In genomic region chr14:92719890-92720323, GRCh38 we compare ENCODE assay signal across 10 cellular contexts. TPM values are rescaled to one million over a fixed set of nuclear protein-coding genes. Genes with fewer than 3 reads are reported as not detected.
DNase-seq lines count a peak whose midpoint lies in the region; ATAC-seq and TF ChIP-seq lines count a peak whose summit lies in the region.
"Had no signal": no experiment of that assay in that cellular context is flagged by ENCODE, and none has a peak within 500 bp of the region (broad histone marks: within the 10 kb centered on the region; RNA-seq: fewer than 3 reads in every experiment).

No MANE protein-coding gene starts in this region.

- H3K4me1 ChIP-seq in prostate gland (replicated peaks) = peaks cover 2% of the 10 kb centered on the region
- no peaks in the 10 kb centered on the region for H3K4me1 ChIP-seq in CD4-positive, alpha-beta memory T cell (ENCODE audit: insufficient read depth, low read length)

- CTCF ChIA-PET in CD4-positive, alpha-beta memory T cell (lab: Charles Lee; ENCODE audit: partially characterized antibody) = no interaction called here

- TF ChIP-seq POLR2A in prostate gland (IDR thresholded peaks at IDR 0.05) = no peak

- no peaks in the 10 kb centered on the region for H3K9me3 Mint-ChIP-seq in CD4-positive, alpha-beta memory T cell

- no peaks in the 10 kb centered on the region for H3K27me3 Mint-ChIP-seq in CD4-positive, alpha-beta memory T cell

- H3K4me1 Mint-ChIP-seq in CD4-positive, alpha-beta memory T cell = peaks cover 0 to 5% (median 2%) of the 10 kb centered on the region in 4 donors

- WGBS in prostate gland = 15% methylated on average over 5 of the region's 5 CpGs

- no peaks in the 10 kb centered on the region for H3K27me3 ChIP-seq in prostate gland (replicated peaks; ENCODE audit: insufficient read depth)
- no peaks in the 10 kb centered on the region for H3K27me3 ChIP-seq in CD4-positive, alpha-beta memory T cell (ENCODE audit: insufficient read depth, low read length)
- H3K27me3 ChIP-seq: body of pancreas had no signal

- no peaks in the 10 kb centered on the region for H3K36me3 ChIP-seq in prostate gland
- no peaks in the 10 kb centered on the region for H3K36me3 ChIP-seq in CD4-positive, alpha-beta memory T cell (ENCODE audit: insufficient read depth, low read length)

- intact Hi-C loops in prostate gland (cut with DNase I) = no loop called here
- intact Hi-C loops in CD4-positive, alpha-beta memory T cell (cut with micrococcal nuclease) = no loop called here

- no peaks in the 10 kb centered on the region for H3K36me3 Mint-ChIP-seq in CD4-positive, alpha-beta memory T cell

- no peaks in the 10 kb centered on the region for H3K9me3 ChIP-seq in prostate gland
- no peaks in the 10 kb centered on the region for H3K9me3 ChIP-seq in CD4-positive, alpha-beta memory T cell (ENCODE audit: control insufficient read depth in 1 of 2, low read length in 2 of 2)
- H3K9me3 ChIP-seq: body of pancreas had no signal

- DNase-seq in AG08395 (ENCODE audit: low spot score) (peak; percentile 5), LoVo (ENCODE audit: low spot score) (peak; percentile 91), fibroblast of mammary gland (ENCODE audit: low read depth) (peak; percentile 81), prostate gland (ENCODE audit: low spot score) (peak; percentile 90), NCI-H2227 (lab: John Stamatoyannopoulos, UW; ENCODE audit: unreplicated experiment) (no peak), A172 (ENCODE audit: low spot score) (no peak)
- no peak for DNase-seq in CD4-positive, alpha-beta memory T cell
- DNase-seq: activated T-cell treated with anti-CD3 and anti-CD28 coated beads, Interleukin-2, amount 50 U/mL, for 1 hour; body of pancreas had no signal

- H3K4me3 ChIP-seq in fibroblast of mammary gland (ENCODE audit: control insufficient read depth, low read depth, low read length) = no peak overlapping the region
- H3K4me3 ChIP-seq in prostate gland = no peak overlapping the region
- no peak overlapping the region for H3K4me3 ChIP-seq in CD4-positive, alpha-beta memory T cell (ENCODE audit: low read length in 2 of 2)
- H3K4me3 ChIP-seq: body of pancreas had no signal

- H3K27ac Mint-ChIP-seq in CD4-positive, alpha-beta memory T cell = no peak overlapping the region

- POLR2A ChIA-PET in CD4-positive, alpha-beta memory T cell (lab: Charles Lee; ENCODE audit: partially characterized antibody) = no interaction called here

- TF ChIP-seq CTCF in fibroblast of mammary gland (conservative IDR thresholded peaks at IDR 0.05; ENCODE audit: control insufficient read depth, insufficient read depth, low read depth, low read length) (no peak), prostate gland (IDR thresholded peaks at IDR 0.05) (peak in 1 of 4 experiments; percentile 3)

- ATAC-seq in GM21723 (IDR thresholded peaks at IDR 0.05; ENCODE audit: unreplicated experiment) = no peak
- ATAC-seq: body of pancreas had no signal

- no peak overlapping the region for H3K4me3 Mint-ChIP-seq in CD4-positive, alpha-beta memory T cell

- H3K27ac ChIP-seq in prostate gland = peak overlapping the region; percentile 59 to 61
- H3K27ac ChIP-seq in CD4-positive, alpha-beta memory T cell (ENCODE audit: low read depth, low read length) = no peak overlapping the region
- H3K27ac ChIP-seq: body of pancreas had no signal

RNA-seq across cellular contexts. Expression of gene LGMN, which starts 28.5 kb away (rescaled TPM):
- 100 to 1,000 TPM in 1 of 2 donors, 10 to 100 TPM in 1; 88.3 to 155 TPM for total RNA-seq in prostate gland
- total RNA-seq in CD4-positive, alpha-beta memory T cell = 10 to 100 TPM; 14.0 TPM
- 10 to 100 TPM in 1 of 2 donors, 1 to 10 TPM in 1; 9.6 to 10.6 TPM for polyA plus RNA-seq in CD4-positive, alpha-beta memory T cell
- 13.0 and 21.3 TPM in 2 replicates for total RNA-seq in A172 (2014; rRNA removed; shearing (Covaris generic))

Comparison
In these comparisons a context has a peak if more than half of its experiments do, and no peak if none do; other contexts are left out.
1. DNase-seq: peak in AG08395 (single experiment), LoVo (single experiment), fibroblast of mammary gland (single experiment) and prostate gland (single experiment); none in NCI-H2227 (single experiment), CD4-positive, alpha-beta memory T cell (0 of 5) and A172 (single experiment).